In the genomic region with DNA sequence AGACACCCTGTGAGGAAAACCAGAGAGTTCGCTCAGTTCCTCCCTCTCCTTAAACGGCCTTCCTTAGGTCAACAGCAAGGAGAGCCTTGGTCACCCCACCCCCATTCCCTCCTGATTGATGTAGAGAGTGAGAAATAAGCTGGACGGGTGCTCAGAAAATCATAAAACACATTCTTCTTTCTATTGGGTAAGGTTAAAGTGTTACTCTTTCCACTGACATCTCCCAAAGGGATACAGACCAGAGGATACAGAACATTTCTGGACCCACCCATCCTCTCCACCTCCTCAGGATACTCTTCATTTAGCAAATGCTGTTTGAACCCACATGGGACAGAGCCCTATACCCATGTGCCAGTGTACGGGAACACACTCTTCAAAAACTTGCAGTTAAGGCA, we compare ENCODE assay signal across 1 cellular context.
TF ChIP-seq lines count a peak whose summit lies in the region.

No MANE protein-coding gene starts in this region.

TF ChIP-seq in HCT116, 20 proteins besides CTCF, POLR2A, EP300 and RAD21 (continued from another document):
- TF ChIP-seq YY1 (IDR thresholded peaks at IDR 0.05; ENCODE audit: extremely low read depth, insufficient replicate concordance, low read depth, low read length) (no peak), SIN3A (IDR thresholded peaks at IDR 0.05; ENCODE audit: low read depth) (no peak)
- TF ChIP-seq, protein P1, sequence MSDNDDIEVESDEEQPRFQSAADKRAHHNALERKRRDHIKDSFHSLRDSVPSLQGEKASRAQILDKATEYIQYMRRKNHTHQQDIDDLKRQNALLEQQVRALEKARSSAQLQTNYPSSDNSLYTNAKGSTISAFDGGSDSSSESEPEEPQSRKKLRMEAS (IDR thresholded peaks at IDR 0.05) = no peak
